In the genomic region with DNA sequence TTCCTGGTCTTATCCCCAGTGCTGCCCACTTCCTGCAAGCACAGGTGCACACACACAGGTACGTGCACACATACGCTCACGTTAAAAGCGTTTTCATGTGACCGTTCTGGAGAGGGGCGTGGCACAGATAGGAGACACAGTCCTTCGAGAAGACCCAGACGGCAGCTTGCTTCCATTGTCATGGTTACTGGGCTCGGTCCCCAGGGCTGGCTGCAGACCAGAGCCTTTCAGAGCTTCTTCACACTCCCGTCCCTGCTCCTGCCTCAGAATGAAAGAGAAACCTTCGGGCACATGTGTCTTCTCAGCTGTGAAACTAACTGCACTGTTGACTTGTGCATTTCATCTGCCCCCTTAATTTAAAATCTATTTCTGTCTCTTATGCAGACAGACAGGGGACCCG, we compare ENCODE assay signal across 8 cellular contexts.
DNase-seq lines count a peak whose midpoint lies in the region; ATAC-seq and TF ChIP-seq lines count a peak whose summit lies in the region.

No MANE protein-coding gene starts in this region.

- DNase-seq in NCI-H1694 (lab: John Stamatoyannopoulos, UW) (peak; percentile 48), hippocampal formation (lab: John Stamatoyannopoulos, UW) (peak; percentile 19 to 48), prostate gland (ENCODE audit: low spot score) (no peak), HAP-1 (ENCODE audit: low spot score in 2 of 2) (no peak), HEK293T (ENCODE audit: extremely low spot score) (no peak), T-helper 1 cell (no peak)

- ATAC-seq in GM21515 (IDR thresholded peaks at IDR 0.05; ENCODE audit: unreplicated experiment): peak; percentile 86

- H3K9me2 ChIP-seq in DOHH2 (replicated peaks; ENCODE audit: control insufficient read depth, low read length): no peaks in the 10 kb centered on the region

- no peaks in the 10 kb centered on the region for H3K79me2 ChIP-seq in DOHH2 (ENCODE audit: control insufficient read depth, low read length)

- H3K9me3 ChIP-seq in DOHH2 (ENCODE audit: control insufficient read depth, insufficient read depth, low read length) (no peaks in the 10 kb centered on the region), prostate gland (no peaks in the 10 kb centered on the region), HAP-1 (no peaks in the 10 kb centered on the region)

- WGBS in prostate gland: 33% methylated on average over 12 of the region's 12 CpGs

- 0 out of 2 replicates have a peak overlapping the region, but pooled peaks have one; percentile 33 for H3K4me2 ChIP-seq in DOHH2 (ENCODE audit: low read length)

- in situ Hi-C loops in HAP-1 (cut with MboI; ENCODE audit: low sequenced_read_pairs): no loop called here

- intact Hi-C loops in prostate gland (cut with DNase I): loop anchor here (5.0 kb wide), 1 partner anchor 39 kb away; no protein-coding TSS in a partner anchor

- H3K36me3 ChIP-seq in DOHH2 (ENCODE audit: control insufficient read depth, low read length) (no peaks in the 10 kb centered on the region), prostate gland (no peaks in the 10 kb centered on the region), HAP-1 (replicated peaks) (no peaks in the 10 kb centered on the region)

- H3K4me1 ChIP-seq in DOHH2 (ENCODE audit: control insufficient read depth, low read length): peaks cover 7% of the 10 kb centered on the region
- peaks cover 4% of the 10 kb centered on the region for H3K4me1 ChIP-seq in prostate gland (replicated peaks)
- H3K4me1 ChIP-seq in HAP-1: no peaks in the 10 kb centered on the region

- no peaks in the 10 kb centered on the region for H4K20me1 ChIP-seq in DOHH2 (ENCODE audit: control insufficient read depth, insufficient read depth, low read depth, low read length)

- CTCF ChIA-PET in HEK293T (lab: Yijun Ruan, JAX): interaction anchor here (0.5 kb wide), 1 partner anchor 70 kb away, joined by 3 read pairs; no protein-coding TSS in a partner anchor

- no peaks in the 10 kb centered on the region for H3K27me3 ChIP-seq in DOHH2 (ENCODE audit: control insufficient read depth, low read length)
- no peaks in the 10 kb centered on the region for H3K27me3 ChIP-seq in prostate gland (replicated peaks; ENCODE audit: insufficient read depth)
- H3K27me3 ChIP-seq in HAP-1 (ENCODE audit: low read depth): no peaks in the 10 kb centered on the region

- no peak for TF ChIP-seq CTCF in DOHH2 (IDR thresholded peaks at IDR 0.05; ENCODE audit: low read depth, low read length, poor library complexity, severe bottlenecking)
- no peak for TF ChIP-seq CTCF in prostate gland (IDR thresholded peaks at IDR 0.05)

- no peaks in the 10 kb centered on the region for H3F3A ChIP-seq in DOHH2 (ENCODE audit: control insufficient read depth, insufficient read depth)

- POLR2A ChIA-PET in HEK293T (lab: Yijun Ruan, JAX): no interaction called here

- H3K4me3 ChIP-seq in DOHH2 (ENCODE audit: low read length): no peak overlapping the region
- H3K4me3 ChIP-seq in prostate gland: no peak overlapping the region
- H3K4me3 ChIP-seq in HAP-1: no peak overlapping the region

- H3K27ac ChIP-seq in DOHH2 (ENCODE audit: low read depth, low read length) (no peak overlapping the region), prostate gland (no peak overlapping the region)

- TF ChIP-seq POLR2A in prostate gland (IDR thresholded peaks at IDR 0.05): no peak

TF ChIP-seq in HEK293T, 16 proteins besides CTCF, POLR2A, EP300 and RAD21:
- TF ChIP-seq FOXA1 (IDR thresholded peaks at IDR 0.05) (no peak), CTBP1 (IDR thresholded peaks at IDR 0.05; ENCODE audit: borderline replicate concordance) (no peak), HDGF (IDR thresholded peaks at IDR 0.05; ENCODE audit: borderline replicate concordance) (no peak), TARDBP (IDR thresholded peaks at IDR 0.05) (no peak), NFRKB (IDR thresholded peaks at IDR 0.05) (no peak), FOXK2 (IDR thresholded peaks at IDR 0.05) (no peak), LEF1 (IDR thresholded peaks at IDR 0.05; ENCODE audit: borderline replicate concordance) (no peak), FOXM1 (IDR thresholded peaks at IDR 0.05; ENCODE audit: borderline replicate concordance) (no peak), ELF4 (IDR thresholded peaks at IDR 0.05) (no peak), SP1 (IDR thresholded peaks at IDR 0.05) (no peak), SUZ12 (IDR thresholded peaks at IDR 0.05) (no peak), L3MBTL2 (conservative IDR thresholded peaks at IDR 0.05) (no peak), ARNT (IDR thresholded peaks at IDR 0.05) (no peak), BHLHE40 (IDR thresholded peaks at IDR 0.05; ENCODE audit: borderline replicate concordance) (no peak), ZNF384 (IDR thresholded peaks at IDR 0.05) (no peak)
- TF ChIP-seq, protein P1, sequence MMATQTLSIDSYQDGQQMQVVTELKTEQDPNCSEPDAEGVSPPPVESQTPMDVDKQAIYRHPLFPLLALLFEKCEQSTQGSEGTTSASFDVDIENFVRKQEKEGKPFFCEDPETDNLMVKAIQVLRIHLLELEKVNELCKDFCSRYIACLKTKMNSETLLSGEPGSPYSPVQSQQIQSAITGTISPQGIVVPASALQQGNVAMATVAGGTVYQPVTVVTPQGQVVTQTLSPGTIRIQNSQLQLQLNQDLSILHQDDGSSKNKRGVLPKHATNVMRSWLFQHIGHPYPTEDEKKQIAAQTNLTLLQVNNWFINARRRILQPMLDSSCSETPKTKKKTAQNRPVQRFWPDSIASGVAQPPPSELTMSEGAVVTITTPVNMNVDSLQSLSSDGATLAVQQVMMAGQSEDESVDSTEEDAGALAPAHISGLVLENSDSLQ (IDR thresholded peaks at IDR 0.05): no peak

Comparison
In these comparisons a context has a peak if more than half of its experiments do, and no peak if none do; other contexts are left out.
1. DNase-seq: peak in NCI-H1694 (single experiment) and hippocampal formation (2 of 2); none in prostate gland (single experiment), HAP-1 (0 of 2), HEK293T (single experiment) and T-helper 1 cell (0 of 5).